Comparison of ENCODE assay signal across 16 cellular contexts in the genomic region with DNA sequence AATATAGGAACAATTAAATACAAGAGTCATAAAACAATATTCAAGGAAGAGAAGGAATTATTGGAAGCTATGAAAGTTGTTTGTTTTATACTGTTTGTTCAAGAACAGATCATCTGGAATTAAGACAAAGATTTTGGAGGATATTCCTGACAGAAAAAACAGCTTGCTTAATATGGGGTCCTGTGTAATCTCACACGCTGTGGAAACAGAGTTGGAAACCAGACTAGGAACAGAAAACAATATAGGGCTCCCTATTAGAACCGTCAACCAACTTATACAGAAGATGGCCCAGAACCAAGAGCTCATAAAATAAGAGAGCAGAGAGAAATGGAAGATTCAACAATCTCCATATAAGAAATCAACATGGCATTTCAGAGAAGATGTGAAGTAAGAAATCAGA.
DNase-seq lines count a peak whose midpoint lies in the region; ATAC-seq, FAIRE-seq and TF ChIP-seq lines count a peak whose summit lies in the region.
"Had no signal": no experiment of that assay in that cellular context is flagged by ENCODE, and none has a peak within 500 bp of the region (broad histone marks: within the 10 kb centered on the region; RNA-seq: fewer than 3 reads in every experiment).

No MANE protein-coding gene starts in this region.

- H3K4me3 ChIP-seq in LNCaP clone FGC (ENCODE audit: low read depth, low read length) (no peak overlapping the region), smooth muscle cell (no peak overlapping the region), spleen (no peak overlapping the region)
- H3K4me3 ChIP-seq: BLaER1 treated with 17β-estradiol and CSF1 and Interleukin-3, amounts not matched to agents 10 nM and 100 nM had no signal

- no peak for TF ChIP-seq CTCF in LNCaP clone FGC (IDR thresholded peaks at IDR 0.05; ENCODE audit: control insufficient read depth, extremely low read depth, insufficient read depth)
- no peak for TF ChIP-seq CTCF in nephron (IDR thresholded peaks at IDR 0.05; ENCODE audit: unreplicated experiment in 3 of 3)
- TF ChIP-seq CTCF in smooth muscle cell (IDR thresholded peaks at IDR 0.05; ENCODE audit: borderline replicate concordance, insufficient read depth, poor library complexity, severe bottlenecking), result no peak
- no peak for TF ChIP-seq CTCF in spleen (IDR thresholded peaks at IDR 0.05 in 8 of 11, conservative IDR thresholded peaks at IDR 0.05 in 3 of 11)

- H3K27me3 ChIP-seq in smooth muscle cell (ENCODE audit: low read depth), result no peaks in the 10 kb centered on the region
- no peaks in the 10 kb centered on the region for H3K27me3 ChIP-seq in spleen (replicated peaks in 1 of 7)
- H3K27me3 ChIP-seq: BLaER1 treated with 17β-estradiol and CSF1 and Interleukin-3, amounts not matched to agents 10 nM and 100 nM had no signal

- WGBS in smooth muscle cell (ENCODE audit: low lambda C conversion rate), result 48% methylated on average over 2 of the region's 2 CpGs
- WGBS in spleen, 5 donors, result 76 to 89% (median 83%) methylated on average over 2 of the region's 2 CpGs

- intact Hi-C loops in spleen (cut with DNase I; ENCODE audit: low total_unique reads) (no loop called here), Right ventricle myocardium inferior (cut with DNase I) (no loop called here)

- FAIRE-seq in endometrium (lab: Jason Lieb, UNC), result peak; percentile 93
- FAIRE-seq: H1 had no signal

- peak overlapping the region; percentile 0 to 18 (median 6) for H3K27ac Mint-ChIP-seq in nephron
- H3K27ac Mint-ChIP-seq: B cell; CD8-positive, alpha-beta T cell; H9 had no signal

- TF ChIP-seq POLR2A in spleen (IDR thresholded peaks at IDR 0.05), result no peak

- H3K36me3 ChIP-seq in smooth muscle cell (ENCODE audit: low read depth) (no peaks in the 10 kb centered on the region), spleen (no peaks in the 10 kb centered on the region)
- H3K36me3 ChIP-seq: BLaER1 treated with 17β-estradiol and CSF1 and Interleukin-3, amounts not matched to agents 10 nM and 100 nM had no signal

- H3K9ac ChIP-seq in smooth muscle cell (ENCODE audit: low read depth), result no peak overlapping the region
- H3K9ac ChIP-seq: BLaER1 treated with 17β-estradiol and CSF1 and Interleukin-3, amounts not matched to agents 10 nM and 100 nM had no signal

- H3K4me1 ChIP-seq in smooth muscle cell (ENCODE audit: low read depth), result no peaks in the 10 kb centered on the region
- no peaks in the 10 kb centered on the region for H3K4me1 ChIP-seq in spleen

- H3K36me3 Mint-ChIP-seq in nephron (ENCODE audit: low read depth), result no peaks in the 10 kb centered on the region
- H3K36me3 Mint-ChIP-seq: CD8-positive, alpha-beta T cell had no signal

- DNase-seq in LNCaP clone FGC (ENCODE audit: low read depth) (peak; percentile 3), smooth muscle cell (lab: John Stamatoyannopoulos, UW; ENCODE audit: unreplicated experiment) (no peak), spleen (no peak), Right ventricle myocardium inferior (ENCODE audit: missing footprints) (no peak)
- DNase-seq in activated CD4-positive, alpha-beta T cell treated with anti-CD3 and anti-CD28 coated beads for 1 hour, result no peak
- DNase-seq: Calu3; CD8-positive, alpha-beta T cell; DMS79 treated with DMSO at 0.1 percent for 48 hours; GF-D8; H9 had no signal

- H3K27ac ChIP-seq in smooth muscle cell (ENCODE audit: low read depth) (no peak overlapping the region), spleen (no peak overlapping the region)
- H3K27ac ChIP-seq: BLaER1 treated with 17β-estradiol and CSF1 and Interleukin-3, amounts not matched to agents 10 nM and 100 nM; HL-60 had no signal

- no peak for ATAC-seq in Right ventricle myocardium inferior
- ATAC-seq: CD8-positive, alpha-beta T cell had no signal

- no peaks in the 10 kb centered on the region for H3K27me3 Mint-ChIP-seq in nephron (ENCODE audit: low read depth)
- H3K27me3 Mint-ChIP-seq: B cell had no signal

- H3K4me3 Mint-ChIP-seq in nephron, result no peak overlapping the region
- H3K4me3 Mint-ChIP-seq: B cell; CD8-positive, alpha-beta T cell; H9 had no signal

- H2AFZ ChIP-seq in smooth muscle cell (ENCODE audit: low read depth), result peak overlapping the region; percentile 80

- no peak overlapping the region for H3K4me2 ChIP-seq in smooth muscle cell

- H3K79me2 ChIP-seq in smooth muscle cell (ENCODE audit: low read depth), result no peaks in the 10 kb centered on the region

- no peaks in the 10 kb centered on the region for H3F3A ChIP-seq in smooth muscle cell (ENCODE audit: low read depth)

- H3K9me3 ChIP-seq in smooth muscle cell (replicated peaks; ENCODE audit: low read depth) (no peaks in the 10 kb centered on the region), spleen (no peaks in the 10 kb centered on the region)

- no peaks in the 10 kb centered on the region for H4K20me1 ChIP-seq in smooth muscle cell (ENCODE audit: low read depth)
- H4K20me1 ChIP-seq: BLaER1 treated with 17β-estradiol and CSF1 and Interleukin-3, amounts not matched to agents 10 nM and 100 nM had no signal

- H3K4me1 Mint-ChIP-seq in nephron, result peaks cover 22% of the 10 kb centered on the region
- H3K4me1 Mint-ChIP-seq: B cell had no signal

- H3K9me3 Mint-ChIP-seq in nephron, result peaks cover 3% of the 10 kb centered on the region
- H3K9me3 Mint-ChIP-seq: H9 had no signal
